In genomic region chr1:177355575-177355974, GRCh38 we compare ENCODE assay signal across 8 cellular contexts.
DNase-seq lines count a peak whose midpoint lies in the region; ATAC-seq and TF ChIP-seq lines count a peak whose summit lies in the region.

No MANE protein-coding gene starts in this region.

- no peaks in the 10 kb centered on the region for H3K79me2 ChIP-seq in neural progenitor cell (ENCODE audit: low read depth)

- no peak for ATAC-seq in HG02852 (IDR thresholded peaks at IDR 0.05; ENCODE audit: unreplicated experiment)

- H3K27ac Mint-ChIP-seq in chondrocyte (ENCODE audit: unreplicated experiment) = no peak overlapping the region
- H3K27ac Mint-ChIP-seq in neural progenitor cell = no peak overlapping the region

- H4K20me1 ChIP-seq in neural progenitor cell (ENCODE audit: low read depth) = no peaks in the 10 kb centered on the region

- H3K36me3 ChIP-seq in neural progenitor cell = no peaks in the 10 kb centered on the region

- H3K27ac ChIP-seq in neural progenitor cell = no peak overlapping the region

- TF ChIP-seq CTCF in chondrocyte (IDR thresholded peaks at IDR 0.05) (peak; percentile 77), neural progenitor cell (IDR thresholded peaks at IDR 0.05) (peak; percentile 62)

- H3K27me3 ChIP-seq in neural progenitor cell = no peaks in the 10 kb centered on the region

- H3F3A ChIP-seq in neural progenitor cell (ENCODE audit: low read depth) = no peaks in the 10 kb centered on the region

- peaks cover 28% of the 10 kb centered on the region for H3K27me3 Mint-ChIP-seq in chondrocyte (ENCODE audit: low read depth)
- peaks cover 4% of the 10 kb centered on the region for H3K27me3 Mint-ChIP-seq in neural progenitor cell (ENCODE audit: insufficient read depth, low read depth)

- no peaks in the 10 kb centered on the region for H3K9me3 ChIP-seq in neural progenitor cell (ENCODE audit: low read depth)

- H3K36me3 Mint-ChIP-seq in chondrocyte (ENCODE audit: low read depth) (no peaks in the 10 kb centered on the region), neural progenitor cell (no peaks in the 10 kb centered on the region)

- no peak overlapping the region for H2AFZ ChIP-seq in neural progenitor cell (replicated peaks)

- H3K4me2 ChIP-seq in neural progenitor cell = no peak overlapping the region

- H3K4me3 Mint-ChIP-seq in chondrocyte (ENCODE audit: unreplicated experiment) = no peak overlapping the region
- no peak overlapping the region for H3K4me3 Mint-ChIP-seq in neural progenitor cell

- peak; percentile 34 for DNase-seq in ELR (ENCODE audit: low read depth)
- DNase-seq in HS-5 (ENCODE audit: low read depth) = peak; percentile 22
- DNase-seq in chondrocyte (ENCODE audit: low spot score) = no peak
- DNase-seq in neural progenitor cell (ENCODE audit: low spot score) = peak; percentile 50
- no peak for DNase-seq in activated effector memory CD4-positive, alpha-beta T cell treated with Interleukin-2 at 50 U/mL for 16 hours
- DNase-seq in A172 (ENCODE audit: low spot score) = no peak
- DNase-seq in amniotic stem cell (lab: John Stamatoyannopoulos, UW) = no peak

- no peak overlapping the region for H3K4me3 ChIP-seq in neural progenitor cell

- peaks cover 10% of the 10 kb centered on the region for H3K4me1 ChIP-seq in neural progenitor cell

- H3K9ac ChIP-seq in neural progenitor cell = no peak overlapping the region

- H3K9me3 Mint-ChIP-seq in chondrocyte (ENCODE audit: low read depth) = no peaks in the 10 kb centered on the region
- no peaks in the 10 kb centered on the region for H3K9me3 Mint-ChIP-seq in neural progenitor cell

- H3K4me1 Mint-ChIP-seq in chondrocyte (ENCODE audit: low read depth) (no peaks in the 10 kb centered on the region), neural progenitor cell (peaks cover 3% of the 10 kb centered on the region)

Comparison
In these comparisons a context has a peak if more than half of its experiments do, and no peak if none do; other contexts are left out.
1. DNase-seq: peak in ELR (single experiment), HS-5 (single experiment) and neural progenitor cell (single experiment); none in chondrocyte (single experiment), activated effector memory CD4-positive, alpha-beta T cell treated with Interleukin-2 at 50 U/mL for 16 hours (single experiment), A172 (single experiment) and amniotic stem cell (single experiment).